13 cellular contexts compared by ENCODE assay signal in genomic region chr3:144187531-144188230, GRCh38.
DNase-seq lines count a peak whose midpoint lies in the region; ATAC-seq and TF ChIP-seq lines count a peak whose summit lies in the region.
"Had no signal": no experiment of that assay in that cellular context is flagged by ENCODE, and none has a peak within 500 bp of the region (broad histone marks: within the 10 kb centered on the region; RNA-seq: fewer than 3 reads in every experiment).

No MANE protein-coding gene starts in this region.

- no peaks in the 10 kb centered on the region for H3K36me3 ChIP-seq in A673 (ENCODE audit: insufficient read depth, low read length, poor library complexity, severe bottlenecking)
- H3K36me3 ChIP-seq: BE2C had no signal

- no peak for TF ChIP-seq CTCF in A673 (conservative IDR thresholded peaks at IDR 0.05; ENCODE audit: low read depth, low read length)

- no peak for ATAC-seq in HG03442 (IDR thresholded peaks at IDR 0.05; ENCODE audit: unreplicated experiment)
- no peak for ATAC-seq in GM19328 (IDR thresholded peaks at IDR 0.05; ENCODE audit: unreplicated experiment)
- ATAC-seq in right cardiac atrium, result no peak
- ATAC-seq: stimulated activated naive B cell treated with anti-CD40 and anti-IgM and Interleukin-4, amounts not matched to agents 10 μg/mL and 1 μg/mL and 100 μg/mL, for 72 hours had no signal

- H3K27me3 ChIP-seq in A673 (replicated peaks; ENCODE audit: insufficient read depth, low read depth, low read length, poor library complexity) (no peaks in the 10 kb centered on the region), right cardiac atrium (ENCODE audit: control insufficient read depth, insufficient read depth) (no peaks in the 10 kb centered on the region)
- H3K27me3 ChIP-seq: BE2C had no signal

- H3K4me3 ChIP-seq in A673 (ENCODE audit: low read depth, low read length, poor library complexity, severe bottlenecking), result no peak overlapping the region
- H3K4me3 ChIP-seq in right cardiac atrium (ENCODE audit: low read length), result no peak overlapping the region

- peaks cover 8% of the 10 kb centered on the region for H3K9me3 ChIP-seq in A673 (ENCODE audit: low read depth, low read length, poor library complexity, severe bottlenecking)
- H3K9me3 ChIP-seq in right cardiac atrium (ENCODE audit: control insufficient read depth, low read length), result peaks cover 2% of the 10 kb centered on the region
- H3K9me3 ChIP-seq: BE2C had no signal

- DNase-seq in A673 (ENCODE audit: low spot score) (peak; percentile 63), GM04503 (ENCODE audit: low read depth) (peak; percentile 10), NCI-H524 treated with DMSO at 0.1 percent for 48 hours (lab: John Stamatoyannopoulos, UW) (peak; percentile 8), dedifferentiated amniotic fluid mesenchymal stem cell (ENCODE audit: extremely low spot score) (peak; percentile 25), NCI-H187 (lab: John Stamatoyannopoulos, UW) (no peak), right cardiac atrium (no peak)
- DNase-seq: activated CD4-positive, alpha-beta memory T cell treated with anti-CD3 and anti-CD28 coated beads for 36 hours; BE2C; GDM1; nephron progenitor cell; stimulated activated naive B cell treated with anti-CD40 and anti-IgM and Interleukin-4, amounts not matched to agents 10 μg/mL and 1 μg/mL and 100 μg/mL, for 72 hours had no signal

- 80% methylated on average over 2 of the region's 2 CpGs for WGBS in right cardiac atrium

- intact Hi-C loops in A673 (cut with micrococcal nuclease; ENCODE audit: unreplicated experiment), result no loop called here
- intact Hi-C loops in right cardiac atrium (cut with DNase I), result no loop called here

- BruUV-seq in A673 (replicated peaks; lab: Mats Ljungman, UMichigan), result no TSS peak

- H3K27ac ChIP-seq in A673 (ENCODE audit: low read depth, low read length, poor library complexity, severe bottlenecking) (peak overlapping the region; percentile 67), right cardiac atrium (ENCODE audit: low read length) (no peak overlapping the region)

- POLR2A ChIA-PET in A673 (lab: Charles Lee; ENCODE audit: low non-redundant PET), result no interaction called here

- CTCF ChIA-PET in A673 (lab: Charles Lee), result no interaction called here

- peaks cover 18% of the 10 kb centered on the region for H3K4me1 ChIP-seq in A673 (ENCODE audit: insufficient read depth, low read length, poor library complexity, severe bottlenecking)
- H3K4me1 ChIP-seq in right cardiac atrium (ENCODE audit: control insufficient read depth, insufficient read depth, low read length), result no peaks in the 10 kb centered on the region
- H3K4me1 ChIP-seq: BE2C had no signal

Comparison
In these comparisons a context has a peak if more than half of its experiments do, and no peak if none do; other contexts are left out.
1. DNase-seq: peak in A673 (single experiment), GM04503 (single experiment), NCI-H524 treated with DMSO at 0.1 percent for 48 hours (single experiment) and dedifferentiated amniotic fluid mesenchymal stem cell (single experiment); none in NCI-H187 (0 of 2) and right cardiac atrium (0 of 3).